In the genomic region with DNA sequence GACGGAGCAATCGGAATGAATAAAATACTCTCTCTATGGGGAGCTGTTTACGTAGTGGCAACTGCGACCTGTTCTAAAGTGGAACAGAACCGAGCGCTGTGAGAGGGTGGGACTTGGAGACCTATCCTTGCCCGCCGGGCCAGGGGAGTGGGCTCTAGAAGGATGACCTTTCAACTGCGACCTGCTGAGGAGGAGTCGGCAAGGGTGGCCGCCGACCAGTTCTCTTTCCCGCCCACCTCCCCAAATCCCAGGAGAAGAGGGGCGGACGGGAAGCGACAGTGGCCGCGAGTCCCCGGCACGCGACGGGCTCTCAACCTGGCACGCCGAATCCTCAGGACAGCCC, we compare ENCODE assay signal across 8 cellular contexts. TPM values are rescaled to one million over a fixed set of nuclear protein-coding genes. Genes with fewer than 3 reads are reported as not detected.
DNase-seq lines count a peak whose midpoint lies in the region; ATAC-seq, FAIRE-seq and TF ChIP-seq lines count a peak whose summit lies in the region.

No MANE protein-coding gene starts in this region.

- no TSS peak for BruUV-seq in mammary epithelial cell (replicated peaks; lab: Mats Ljungman, UMichigan)

- in situ Hi-C loops in mammary epithelial cell (cut with MboI; ENCODE audit: low sequenced_read_pairs in 2 of 2): loop anchor here (10.0 to 25.0 kb wide), 3 partner anchors 223 to 746 kb away; partner anchors contain the start of gene TRPM7 (in 1 of the 2)

- CTCF ChIA-PET in mammary epithelial cell (lab: Charles Lee; ENCODE audit: low non-redundant PET): no interaction called here

- H3K4me1 ChIP-seq in mammary epithelial cell (ENCODE audit: insufficient read depth, low read length): peaks cover 24% of the 10 kb centered on the region
- peaks cover 21% of the 10 kb centered on the region for H3K4me1 ChIP-seq in keratinocyte (ENCODE audit: control insufficient read depth, extremely low read depth, insufficient read depth, low read length)

- WGBS in mammary epithelial cell (ENCODE audit: low coverage, missing lambda C conversion rate): 0% methylated on average over 8 of the region's 24 CpGs

- intact Hi-C loops in mammary epithelial cell (cut with micrococcal nuclease): loop anchor here (1.0 to 10.0 kb wide), 9 partner anchors 23 to 1033 kb away; partner anchors contain the start of genes GABPB1 and USP8

- peaks cover 8% of the 10 kb centered on the region for H3K36me3 ChIP-seq in mammary epithelial cell (ENCODE audit: insufficient read depth, low read length)
- H3K36me3 ChIP-seq in keratinocyte (ENCODE audit: control insufficient read depth in 2 of 2, extremely low read depth in 1 of 2, insufficient read depth in 2 of 2, low read length in 2 of 2): peaks cover 0 to 7% of the 10 kb centered on the region in 2 experiments

- H3K27ac ChIP-seq in mammary epithelial cell (ENCODE audit: insufficient read depth, low read depth, low read length) (peak overlapping the region; percentile 74), keratinocyte (ENCODE audit: control insufficient read depth, insufficient read depth, low read length) (peak overlapping the region; percentile 89)

- no peaks in the 10 kb centered on the region for H3K9me3 ChIP-seq in mammary epithelial cell (replicated peaks; ENCODE audit: insufficient read depth, low read length)
- H3K9me3 ChIP-seq in keratinocyte (ENCODE audit: control insufficient read depth, low read depth, low read length): no peaks in the 10 kb centered on the region

- peak overlapping the region; percentile 63 to 91 (median 81) for H3K4me3 ChIP-seq in mammary epithelial cell (replicated peaks in 1 of 3; ENCODE audit: insufficient read depth in 1 of 3, low read depth in 2 of 3, low read length in 3 of 3)
- peak overlapping the region; percentile 97 to 98 (median 98) for H3K4me3 ChIP-seq in keratinocyte (ENCODE audit: control insufficient read depth in 2 of 3, extremely low read depth in 1 of 3, insufficient read depth in 2 of 3, low read depth in 1 of 3, low read length in 3 of 3)

- dilution Hi-C loops in mammary epithelial cell (cut with HindIII; ENCODE audit: low sequenced_read_pairs): no loop called here
- dilution Hi-C loops in keratinocyte (cut with MboI; ENCODE audit: extremely low pct_ligation_motif_present, low sequenced_read_pairs): no loop called here

- H2AFZ ChIP-seq in mammary epithelial cell (ENCODE audit: low read depth, low read length): peak overlapping the region; percentile 99
- H2AFZ ChIP-seq in keratinocyte (ENCODE audit: control insufficient read depth, low read length): peak overlapping the region; percentile 99

- H4K20me1 ChIP-seq in mammary epithelial cell (ENCODE audit: insufficient read depth, low read length) (no peaks in the 10 kb centered on the region), keratinocyte (ENCODE audit: control insufficient read depth, extremely low read depth, insufficient read depth, low read length) (no peaks in the 10 kb centered on the region)

- H3K4me2 ChIP-seq in mammary epithelial cell (ENCODE audit: insufficient read depth, low read depth, low read length): peak overlapping the region; percentile 83
- H3K4me2 ChIP-seq in keratinocyte (ENCODE audit: control insufficient read depth, extremely low read depth, insufficient read depth, low read depth, low read length): peak overlapping the region; percentile 98

- no peak for FAIRE-seq in keratinocyte (lab: Jason Lieb, UNC)

- H3K27me3 ChIP-seq in mammary epithelial cell (ENCODE audit: insufficient read depth, low read length) (no peaks in the 10 kb centered on the region), keratinocyte (ENCODE audit: control insufficient read depth, extremely low read depth, insufficient read depth, low read length) (no peaks in the 10 kb centered on the region)

- H3K9ac ChIP-seq in mammary epithelial cell (ENCODE audit: insufficient read depth, low read length): peak overlapping the region; percentile 97
- peak overlapping the region; percentile 94 for H3K9ac ChIP-seq in keratinocyte (ENCODE audit: control insufficient read depth, extremely low read depth, insufficient read depth, low read length)

- TF ChIP-seq CTCF in mammary epithelial cell (conservative IDR thresholded peaks at IDR 0.05 in 1 of 2, IDR thresholded peaks at IDR 0.05 in 1 of 2; ENCODE audit: extremely low read depth in 1 of 2, insufficient read depth in 1 of 2, low read depth in 1 of 2, low read length in 2 of 2) (no peak), keratinocyte (optimal IDR thresholded peaks at IDR 0.05 in 1 of 3, IDR thresholded peaks at IDR 0.05 in 1 of 3, conservative IDR thresholded peaks at IDR 0.05 in 1 of 3; ENCODE audit: extremely low read depth in 1 of 3, insufficient read depth in 2 of 3, low read length in 3 of 3) (no peak)

- H3K79me2 ChIP-seq in mammary epithelial cell (ENCODE audit: insufficient read depth, low read length) (peaks cover 35% of the 10 kb centered on the region), keratinocyte (ENCODE audit: control insufficient read depth, insufficient read depth, low read length) (peaks cover 13% of the 10 kb centered on the region)

- H3K9me1 ChIP-seq in keratinocyte (ENCODE audit: control insufficient read depth, extremely low read depth, insufficient read depth, low read length): no peaks in the 10 kb centered on the region

- peak; percentile 8 for ATAC-seq in GM19043 (IDR thresholded peaks at IDR 0.05; ENCODE audit: low read depth, unreplicated experiment)

- DNase-seq in Ammon's horn (ENCODE audit: low spot score) (peak; percentile 57), HT1080 (ENCODE audit: low read depth) (peak; percentile 23), T-helper 2 cell (peak; percentile 11 to 77 (median 34)), mammary epithelial cell (peak; percentile 36), keratinocyte (ENCODE audit: low read depth, low spot score) (no peak), pons (ENCODE audit: low spot score) (no peak)
- peak; percentile 44 to 45 for DNase-seq in stimulated activated CD4-positive, alpha-beta T cell treated with anti-CD3 and anti-CD28 coated beads, Interleukin-4, amount 100 ng/mL, for 4 hours

RNA-seq across cellular contexts. Expression of gene AP4E1, which starts 0.6 kb away (rescaled TPM):
- total RNA-seq in HT1080 (2014; rRNA removed; shearing (Covaris generic)): 4.5 and 6.5 TPM in 2 replicates
- polyA plus RNA-seq in HT1080 (2015; cell fraction: cytosol; rRNA removed): 6.1 and 7.9 TPM in 2 replicates
- 8.3 and 10.7 TPM in 2 replicates for polyA plus RNA-seq in HT1080 (2015; cell fraction: nucleus; rRNA removed)
- total RNA-seq in mammary epithelial cell: 10 to 100 TPM; 21.3 to 21.4 TPM
- 4.1 TPM for polyA plus RNA-seq in mammary epithelial cell
- polyA minus RNA-seq in mammary epithelial cell: 7.6 TPM
- 4.2 to 7.9 TPM (median 5.4 TPM) in 3 replicates for polyA plus RNA-seq in keratinocyte
- polyA plus RNA-seq in keratinocyte (2011; ENCODE audit: low read depth): 4.9 TPM
- 3.4 and 6.1 TPM in 2 replicates for polyA plus RNA-seq in keratinocyte (2011; cell fraction: cytosol; rRNA removed)
- polyA plus RNA-seq in keratinocyte (2011; cell fraction: nucleus; rRNA removed): 5.6 and 6.7 TPM in 2 replicates
- 5.3 and 7.7 TPM in 2 replicates for polyA plus RNA-seq in keratinocyte (2012; ENCODE audit: low replicate concordance)
- polyA minus RNA-seq in keratinocyte: 3.0 to 12.3 TPM (median 5.8 TPM) in 3 replicates
- 5.8 TPM for polyA minus RNA-seq in keratinocyte (2011; cell fraction: cytosol; rRNA and poly(A)+ RNA removed)
- 7.7 and 16.6 TPM in 2 replicates for polyA minus RNA-seq in keratinocyte (2011; cell fraction: nucleus; rRNA and poly(A)+ RNA removed)

Comparison
In these comparisons a context has a peak if more than half of its experiments do, and no peak if none do; other contexts are left out.
1. DNase-seq: peak in Ammon's horn (single experiment), HT1080 (single experiment), T-helper 2 cell (5 of 5), mammary epithelial cell (single experiment) and stimulated activated CD4-positive, alpha-beta T cell treated with anti-CD3 and anti-CD28 coated beads, Interleukin-4, amount 100 ng/mL, for 4 hours (2 of 2); none in keratinocyte (single experiment) and pons (single experiment).